26 cellular contexts compared by ENCODE assay signal in genomic region chr14:49447725-49448124, GRCh38.
"Had no signal": no experiment of that assay in that cellular context is flagged by ENCODE, and none has a peak within 500 bp of the region (broad histone marks: within the 10 kb centered on the region; RNA-seq: fewer than 3 reads in every experiment).

No MANE protein-coding gene starts in this region.

- DNase-seq: activated CD4-positive, alpha-beta T cell treated with anti-CD3 and anti-CD28 coated beads, Interleukin-2, amount 10 ng/mL, durations not matched to agents 24 days and 14 days; activated CD4-positive, alpha-beta T cell treated with anti-CD3 and anti-CD28 coated beads, Interleukin-2, amount 50 U/mL, for 4 hours; activated CD8-positive, alpha-beta memory T cell treated with anti-CD3 and anti-CD28 coated beads, Interleukin-2, amount 50 U/mL, for 4 hours; activated CD8-positive, alpha-beta T cell treated with anti-CD3 and anti-CD28 coated beads, Interleukin-2, amount 10 ng/mL, durations not matched to agents 7 days and 5 days; activated effector memory CD4-positive, alpha-beta T cell treated with anti-CD3 and anti-CD28 coated beads, Interleukin-2, amount 50 U/mL, for 16 hours; activated naive CD4-positive, alpha-beta T cell; activated naive CD8-positive, alpha-beta T cell treated with anti-CD3 and anti-CD28 coated beads, Interleukin-2, amount 10 ng/mL, durations not matched to agents 7 days and 5 days; activated T-cell treated with anti-CD3 and anti-CD28 coated beads, Interleukin-2, amount 50 U/mL, for 48 hours; amygdala; body of pancreas; cerebellar nuclear complex; MM.1S; MV-4-11; NCI-H1092; NCI-H1436; NCI-H1694 treated with DMSO at 0.1 percent for 48 hours; NCI-H2029 treated with DMSO at 0.1 percent for 48 hours; NCI-H524 treated with DMSO at 0.1 percent for 48 hours; Peyer's patch; RPMI8226; SHP77 treated with DMSO at 0.1 percent for 48 hours; SK-N-SH had no signal

- H3K9me3 Mint-ChIP-seq: activated naive CD8-positive, alpha-beta T cell treated with anti-CD3 and anti-CD28 coated beads, Interleukin-2, amount 10 ng/mL, durations not matched to agents 7 days and 5 days; T-helper 1 cell treated with Interleukin-12 subunit alpha and Interleukin-12 subunit beta and Interleukin-4 antibody, amounts not matched to agents 30 μg/mL and 1 μg/mL, for 36 hours; T-helper 2 cell treated with Interferon-gamma antibody and Interleukin-4, amounts not matched to agents 5 μg/mL and 100 μg/mL, for 36 hours had no signal

- ATAC-seq: activated CD8-positive, alpha-beta T cell treated with anti-CD3 and anti-CD28 coated beads, Interleukin-2, amount 10 ng/mL, durations not matched to agents 7 days and 5 days; body of pancreas had no signal

- H3K27ac Mint-ChIP-seq: activated CD4-positive, alpha-beta T cell treated with anti-CD3 and anti-CD28 coated beads, Interleukin-2, amount 10 ng/mL, durations not matched to agents 24 days and 14 days; activated CD8-positive, alpha-beta T cell treated with anti-CD3 and anti-CD28 coated beads, Interleukin-2, amount 10 ng/mL, durations not matched to agents 7 days and 5 days; activated naive CD4-positive, alpha-beta T cell treated with anti-CD3 and anti-CD28 coated beads, Interleukin-2, amount 50 U/mL, for 24 hours; activated naive CD8-positive, alpha-beta T cell treated with anti-CD3 and anti-CD28 coated beads, Interleukin-2, amount 10 ng/mL, durations not matched to agents 7 days and 5 days; T-helper 1 cell treated with Interleukin-12 subunit alpha and Interleukin-12 subunit beta and Interleukin-4 antibody, amounts not matched to agents 30 μg/mL and 1 μg/mL, for 36 hours; T-helper 2 cell treated with Interferon-gamma antibody and Interleukin-4, amounts not matched to agents 5 μg/mL and 100 μg/mL, for 36 hours had no signal

- FAIRE-seq: TTC549 had no signal

- H3K4me3 Mint-ChIP-seq: activated CD4-positive, alpha-beta T cell treated with anti-CD3 and anti-CD28 coated beads, Interleukin-2, amount 10 ng/mL, durations not matched to agents 24 days and 14 days; activated CD8-positive, alpha-beta T cell treated with anti-CD3 and anti-CD28 coated beads, Interleukin-2, amount 10 ng/mL, durations not matched to agents 7 days and 5 days; activated naive CD4-positive, alpha-beta T cell treated with anti-CD3 and anti-CD28 coated beads, Interleukin-2, amount 50 U/mL, for 24 hours; activated naive CD8-positive, alpha-beta T cell treated with anti-CD3 and anti-CD28 coated beads, Interleukin-2, amount 10 ng/mL, durations not matched to agents 7 days and 5 days; T-helper 1 cell treated with Interleukin-12 subunit alpha and Interleukin-12 subunit beta and Interleukin-4 antibody, amounts not matched to agents 30 μg/mL and 1 μg/mL, for 36 hours; T-helper 2 cell treated with Interferon-gamma antibody and Interleukin-4, amounts not matched to agents 5 μg/mL and 100 μg/mL, for 36 hours had no signal

- H3K36me3 Mint-ChIP-seq: activated naive CD4-positive, alpha-beta T cell treated with anti-CD3 and anti-CD28 coated beads, Interleukin-2, amount 50 U/mL, for 24 hours; activated naive CD8-positive, alpha-beta T cell treated with anti-CD3 and anti-CD28 coated beads, Interleukin-2, amount 10 ng/mL, durations not matched to agents 7 days and 5 days had no signal

- H3K4me1 Mint-ChIP-seq: activated CD4-positive, alpha-beta T cell treated with anti-CD3 and anti-CD28 coated beads, Interleukin-2, amount 10 ng/mL, durations not matched to agents 24 days and 14 days; activated naive CD4-positive, alpha-beta T cell treated with anti-CD3 and anti-CD28 coated beads, Interleukin-2, amount 50 U/mL, for 24 hours; activated naive CD8-positive, alpha-beta T cell treated with anti-CD3 and anti-CD28 coated beads, Interleukin-2, amount 10 ng/mL, durations not matched to agents 7 days and 5 days had no signal
